Comparison of ENCODE assay signal across 13 cellular contexts in genomic region chr10:124998624-124999291, GRCh38. TPM values are rescaled to one million over a fixed set of nuclear protein-coding genes. Genes with fewer than 3 reads are reported as not detected.
DNase-seq lines count a peak whose midpoint lies in the region; ATAC-seq, FAIRE-seq and TF ChIP-seq lines count a peak whose summit lies in the region.
"Had no signal": no experiment of that assay in that cellular context is flagged by ENCODE, and none has a peak within 500 bp of the region (broad histone marks: within the 10 kb centered on the region; RNA-seq: fewer than 3 reads in every experiment).

No MANE protein-coding gene starts in this region.

- ATAC-seq in mucosa of descending colon (no peak), HG03342 (IDR thresholded peaks at IDR 0.05; ENCODE audit: unreplicated experiment) (no peak)
- ATAC-seq: stimulated activated naive CD8-positive, alpha-beta T cell treated with anti-CD3 and anti-CD28 coated beads, Interleukin-15, amount 100 ng/mL, for 72 hours had no signal

- H3K27me3 ChIP-seq in tibial nerve, result no peaks in the 10 kb centered on the region

- peak; percentile 4 for DNase-seq in activated CD4-positive, alpha-beta memory T cell treated with anti-CD3 and anti-CD28 coated beads for 36 hours
- no peak for DNase-seq in activated CD4-positive, alpha-beta memory T cell treated with anti-CD3 and anti-CD28 coated beads, Interleukin-2, amount 10 ng/mL, durations not matched to agents 7 days and 5 days
- DNase-seq in mucosa of descending colon (peak in 2 of 3 donors; percentile 2 to 25), tibial nerve (ENCODE audit: low spot score in 2 of 2) (no peak), RCC 7860 (ENCODE audit: low spot score) (no peak), DMS79 (lab: John Stamatoyannopoulos, UW) (no peak)
- DNase-seq: Calu3, NCI-H2029 treated with DMSO at 0.1 percent for 48 hours had no signal

- POLR2A ChIA-PET in activated CD4-positive, alpha-beta memory T cell treated with anti-CD3 and anti-CD28 coated beads for 36 hours (lab: Charles Lee), result no interaction called here
- POLR2A ChIA-PET in activated CD4-positive, alpha-beta memory T cell treated with anti-CD3 and anti-CD28 coated beads, Interleukin-2, amount 10 ng/mL, durations not matched to agents 7 days and 5 days (lab: Charles Lee), result no interaction called here

- no peaks in the 10 kb centered on the region for H3K36me3 Mint-ChIP-seq in activated CD4-positive, alpha-beta memory T cell treated with anti-CD3 and anti-CD28 coated beads for 36 hours
- H3K36me3 Mint-ChIP-seq in activated CD4-positive, alpha-beta memory T cell treated with anti-CD3 and anti-CD28 coated beads, Interleukin-2, amount 10 ng/mL, durations not matched to agents 7 days and 5 days (ENCODE audit: low read depth), result no peaks in the 10 kb centered on the region

- H3K27ac ChIP-seq in cingulate gyrus (ENCODE audit: low read depth, low read length) (peak overlapping the region; percentile 90), tibial nerve (peak overlapping the region in 3 of 4 donors; percentile 4 to 84 (median 65))

- TF ChIP-seq CTCF in mucosa of descending colon (IDR thresholded peaks at IDR 0.05), result no peak
- no peak for TF ChIP-seq CTCF in tibial nerve (IDR thresholded peaks at IDR 0.05)

- TF ChIP-seq POLR2A in tibial nerve (IDR thresholded peaks at IDR 0.05), result no peak

- no peak for FAIRE-seq in RCC 7860 (lab: Jason Lieb, UNC)

- TF ChIP-seq EP300 in tibial nerve (IDR thresholded peaks at IDR 0.05), result no peak

- H3K9me3 ChIP-seq in mucosa of descending colon (no peaks in the 10 kb centered on the region), tibial nerve (no peaks in the 10 kb centered on the region)

- no peaks in the 10 kb centered on the region for H3K4me1 Mint-ChIP-seq in activated CD4-positive, alpha-beta memory T cell treated with anti-CD3 and anti-CD28 coated beads for 36 hours (ENCODE audit: low read depth)
- H3K4me1 Mint-ChIP-seq in activated CD4-positive, alpha-beta memory T cell treated with anti-CD3 and anti-CD28 coated beads, Interleukin-2, amount 10 ng/mL, durations not matched to agents 7 days and 5 days, result no peaks in the 10 kb centered on the region

- H3K27me3 Mint-ChIP-seq in activated CD4-positive, alpha-beta memory T cell treated with anti-CD3 and anti-CD28 coated beads for 36 hours, result peaks cover 6% of the 10 kb centered on the region
- H3K27me3 Mint-ChIP-seq in activated CD4-positive, alpha-beta memory T cell treated with anti-CD3 and anti-CD28 coated beads, Interleukin-2, amount 10 ng/mL, durations not matched to agents 7 days and 5 days, result no peaks in the 10 kb centered on the region
- H3K27me3 Mint-ChIP-seq: brain, progenitor cell of endocrine pancreas had no signal

- no peak overlapping the region for H3K4me3 Mint-ChIP-seq in activated CD4-positive, alpha-beta memory T cell treated with anti-CD3 and anti-CD28 coated beads for 36 hours
- H3K4me3 Mint-ChIP-seq in activated CD4-positive, alpha-beta memory T cell treated with anti-CD3 and anti-CD28 coated beads, Interleukin-2, amount 10 ng/mL, durations not matched to agents 7 days and 5 days, result no peak overlapping the region
- H3K4me3 Mint-ChIP-seq: brain; stimulated activated naive CD8-positive, alpha-beta T cell treated with anti-CD3 and anti-CD28 coated beads, Interleukin-15, amount 100 ng/mL, for 72 hours had no signal

- CTCF ChIA-PET in activated CD4-positive, alpha-beta memory T cell treated with anti-CD3 and anti-CD28 coated beads for 36 hours (lab: Charles Lee), result no interaction called here
- CTCF ChIA-PET in activated CD4-positive, alpha-beta memory T cell treated with anti-CD3 and anti-CD28 coated beads, Interleukin-2, amount 10 ng/mL, durations not matched to agents 7 days and 5 days (lab: Charles Lee), result no interaction called here

- H3K4me3 ChIP-seq in mucosa of descending colon (no peak overlapping the region), tibial nerve (no peak overlapping the region)

- intact Hi-C loops in activated CD4-positive, alpha-beta memory T cell treated with anti-CD3 and anti-CD28 coated beads for 36 hours (cut with micrococcal nuclease), result no loop called here
- intact Hi-C loops in mucosa of descending colon (cut with DNase I, micrococcal nuclease), result no loop called here

- WGBS in tibial nerve, 2 donors, result 75% methylated on average over 12 to 15 of the region's 16 CpGs

- H3K27ac Mint-ChIP-seq in activated CD4-positive, alpha-beta memory T cell treated with anti-CD3 and anti-CD28 coated beads for 36 hours, result no peak overlapping the region
- H3K27ac Mint-ChIP-seq in activated CD4-positive, alpha-beta memory T cell treated with anti-CD3 and anti-CD28 coated beads, Interleukin-2, amount 10 ng/mL, durations not matched to agents 7 days and 5 days, result no peak overlapping the region
- H3K27ac Mint-ChIP-seq: progenitor cell of endocrine pancreas; stimulated activated naive CD8-positive, alpha-beta T cell treated with anti-CD3 and anti-CD28 coated beads, Interleukin-15, amount 100 ng/mL, for 72 hours had no signal

- H3K9me3 Mint-ChIP-seq in activated CD4-positive, alpha-beta memory T cell treated with anti-CD3 and anti-CD28 coated beads for 36 hours, result no peaks in the 10 kb centered on the region
- no peaks in the 10 kb centered on the region for H3K9me3 Mint-ChIP-seq in activated CD4-positive, alpha-beta memory T cell treated with anti-CD3 and anti-CD28 coated beads, Interleukin-2, amount 10 ng/mL, durations not matched to agents 7 days and 5 days
- H3K9me3 Mint-ChIP-seq: brain; stimulated activated naive CD8-positive, alpha-beta T cell treated with anti-CD3 and anti-CD28 coated beads, Interleukin-15, amount 100 ng/mL, for 72 hours had no signal

- H3K36me3 ChIP-seq in mucosa of descending colon (ENCODE audit: low read depth), result peaks cover 16% of the 10 kb centered on the region
- peaks cover 0 to 58% (median 7%) of the 10 kb centered on the region in 3 donors for H3K36me3 ChIP-seq in tibial nerve

- H3K4me1 ChIP-seq in mucosa of descending colon (ENCODE audit: low read depth) (no peaks in the 10 kb centered on the region), tibial nerve (peaks cover 3 to 61% (median 39%) of the 10 kb centered on the region in 4 donors)

RNA-seq across cellular contexts. Expression of gene ZRANB1, which starts 56.8 kb away (rescaled TPM):
- total RNA-seq in activated CD4-positive, alpha-beta memory T cell treated with anti-CD3 and anti-CD28 coated beads for 36 hours, result 10 to 100 TPM; 10.5 to 10.8 TPM
- total RNA-seq in activated CD4-positive, alpha-beta memory T cell treated with anti-CD3 and anti-CD28 coated beads, Interleukin-2, amount 10 ng/mL, durations not matched to agents 7 days and 5 days, result 10 to 100 TPM; 11.2 to 12.3 TPM
- total RNA-seq in mucosa of descending colon (10 to 100 TPM in 2 of 3 donors, 1 to 10 TPM in 1; 9.9 to 31.4 (median 13.5) TPM), tibial nerve (10 to 100 TPM; 22.2 to 33.5 (median 24.2) TPM)

Comparison
In these comparisons a context has a peak if more than half of its experiments do, and no peak if none do; other contexts are left out.
1. DNase-seq: peak in activated CD4-positive, alpha-beta memory T cell treated with anti-CD3 and anti-CD28 coated beads for 36 hours (single experiment) and mucosa of descending colon (2 of 3); none in activated CD4-positive, alpha-beta memory T cell treated with anti-CD3 and anti-CD28 coated beads, Interleukin-2, amount 10 ng/mL, durations not matched to agents 7 days and 5 days (single experiment), tibial nerve (0 of 2), RCC 7860 (single experiment) and DMS79 (single experiment).